In genomic region chr11:85627332-85627997, GRCh38 we compare ENCODE assay signal across 8 cellular contexts. TPM values are rescaled to one million over a fixed set of nuclear protein-coding genes. Genes with fewer than 3 reads are reported as not detected.
DNase-seq lines count a peak whose midpoint lies in the region; ATAC-seq and TF ChIP-seq lines count a peak whose summit lies in the region.

DLG2 (minus strand) TSS chr11:85627344.

- H3K9ac ChIP-seq in stomach smooth muscle (ENCODE audit: low read length in 2 of 2) = peak within 1 kb of the TSS; percentile 90

- TF ChIP-seq CTCF in HFF-Myc (IDR thresholded peaks at IDR 0.05; ENCODE audit: low read depth, low read length, missing control alignments) = no peak
- no peak for TF ChIP-seq CTCF in coronary artery (IDR thresholded peaks at IDR 0.05)

- no peaks in the 10 kb centered on the region for H3K36me3 ChIP-seq in stomach smooth muscle (ENCODE audit: control insufficient read depth in 2 of 2, insufficient read depth in 2 of 2, low read length in 2 of 2)

- H3K27ac ChIP-seq in coronary artery (peak within 1 kb of the TSS; percentile 83 to 95), stomach smooth muscle (ENCODE audit: low read length) (peak within 1 kb of the TSS; percentile 89)

- H3K4me1 ChIP-seq in stomach smooth muscle (ENCODE audit: control insufficient read depth, insufficient read depth, low read length) = peaks cover 4% of the 10 kb centered on the region

- peak within 1 kb of the TSS; percentile 89 for H3K4me3 ChIP-seq in HFF-Myc (replicated peaks; ENCODE audit: low read depth, low read length)
- H3K4me3 ChIP-seq in coronary artery = peak within 1 kb of the TSS; percentile 93
- H3K4me3 ChIP-seq in stomach smooth muscle (ENCODE audit: low read length in 2 of 2) = peak within 1 kb of the TSS; percentile 84 to 85

- DNase-seq in Daoy (ENCODE audit: low read depth) (peak; percentile 34), HFF-Myc (ENCODE audit: extremely low read depth, low read depth) (no peak), SK-N-DZ (ENCODE audit: low spot score) (peak; percentile 32), coronary artery (ENCODE audit: low spot score) (no peak), left lobe of liver (ENCODE audit: low spot score) (peak; percentile 47), DMS114 treated with DMSO at 0.1 percent for 48 hours (lab: John Stamatoyannopoulos, UW; ENCODE audit: unreplicated experiment) (no peak)

- no peaks in the 10 kb centered on the region for H3K9me3 ChIP-seq in stomach smooth muscle (ENCODE audit: control insufficient read depth in 2 of 2, low read length in 2 of 2)

- H3K27me3 ChIP-seq in stomach smooth muscle (ENCODE audit: control insufficient read depth in 1 of 2, insufficient read depth in 2 of 2, low read length in 2 of 2) = no peaks in the 10 kb centered on the region

- ATAC-seq in left lobe of liver (peak; percentile 53), HG03108 (IDR thresholded peaks at IDR 0.05; ENCODE audit: unreplicated experiment) (no peak)

RNA-seq across cellular contexts. Expression of gene DLG2, which starts in this region (rescaled TPM):
- 0.42 and 2.3 TPM in 2 replicates for total RNA-seq in Daoy (2014; rRNA removed; shearing (Covaris generic))
- polyA plus RNA-seq in SK-N-DZ (2014; cell fraction: cytosol; rRNA removed) = 0.59 and 1.3 TPM in 2 replicates
- 1.3 and 6.0 TPM in 2 replicates for polyA plus RNA-seq in SK-N-DZ (2014; cell fraction: nucleus; rRNA removed)
- total RNA-seq in left lobe of liver = 4.7 TPM

Comparison
In these comparisons a context has a peak if more than half of its experiments do, and no peak if none do; other contexts are left out.
1. DNase-seq: peak in Daoy (single experiment), SK-N-DZ (single experiment) and left lobe of liver (single experiment); none in HFF-Myc (single experiment), coronary artery (single experiment) and DMS114 treated with DMSO at 0.1 percent for 48 hours (single experiment).
2. Peak in every context shown above with its lines, with median percentiles within 50 percentile points of each other: H3K4me3 ChIP-seq.